Comparison of ENCODE assay signal across 20 cellular contexts in the genomic region with DNA sequence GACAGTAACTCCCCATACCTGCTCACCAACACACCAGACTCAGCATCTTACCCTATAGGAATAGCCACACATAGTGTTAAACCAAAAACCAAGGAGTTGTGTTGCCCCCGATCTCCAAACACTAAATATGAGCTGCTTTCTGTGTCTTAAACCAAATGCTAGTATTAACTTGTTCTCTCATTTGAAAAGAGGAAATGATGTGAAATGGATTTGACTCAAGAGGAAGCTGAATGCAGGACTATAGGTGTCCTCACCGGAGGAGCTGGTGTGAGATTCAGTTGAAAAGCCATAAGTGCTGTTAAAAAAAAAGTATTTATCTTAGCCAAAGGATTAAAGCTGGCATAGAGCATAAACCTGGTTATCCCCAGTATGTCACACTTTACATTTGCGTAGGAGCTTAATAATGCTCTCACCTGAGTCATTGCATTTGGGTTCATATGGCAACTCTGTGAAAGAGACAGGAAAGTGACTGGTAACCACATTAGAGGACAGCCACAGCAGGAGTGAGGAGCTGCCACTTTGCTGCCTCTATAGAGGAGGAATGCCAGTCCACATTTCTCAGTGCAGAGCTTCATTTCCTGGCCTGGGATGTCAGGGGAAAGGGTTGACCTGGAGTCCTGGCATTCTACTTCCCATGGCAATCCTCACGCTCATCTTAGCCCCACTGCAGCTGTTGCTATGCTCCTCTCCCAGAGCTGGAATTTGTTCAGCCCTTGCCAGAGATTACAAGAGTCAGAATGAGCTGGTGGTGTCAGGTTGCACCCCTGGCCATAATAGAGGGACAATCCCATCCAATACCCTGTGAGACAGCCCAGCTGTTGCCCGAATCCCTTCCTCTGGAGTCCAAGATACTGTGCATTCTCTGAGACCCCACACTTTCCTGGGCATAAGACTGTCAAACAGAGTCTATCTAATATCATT.
A peak's percentile ranks its signal among the peaks of the same experiment; 100 is the strongest.
DNase-seq lines count a peak whose midpoint lies in the region; ATAC-seq and TF ChIP-seq lines count a peak whose summit lies in the region.
"Had no signal": no experiment of that assay in that cellular context is flagged by ENCODE, and none has a peak within 500 bp of the region (broad histone marks: within the 10 kb centered on the region; RNA-seq: fewer than 3 reads in every experiment).

No MANE protein-coding gene starts in this region.

- no peaks in the 10 kb centered on the region for H3F3A ChIP-seq in Loucy (ENCODE audit: low read depth)

- H2AFZ ChIP-seq in Loucy (ENCODE audit: low read length): no peak overlapping the region
- H2AFZ ChIP-seq: GM23248, PC-9 had no signal

- H3K27me3 Mint-ChIP-seq in activated T-helper 17 cell treated with anti-CD3 and anti-CD28 coated beads, Interleukin-2, amount 50 U/mL, for 72 hours: no peaks in the 10 kb centered on the region
- no peaks in the 10 kb centered on the region for H3K27me3 Mint-ChIP-seq in nephron progenitor cell (ENCODE audit: low read depth, poor library complexity)
- H3K27me3 Mint-ChIP-seq in stimulated activated memory B cell treated with anti-CD40 and anti-IgM and Interleukin-4, amounts not matched to agents 10 μg/mL and 1 μg/mL and 100 μg/mL, for 72 hours: no peaks in the 10 kb centered on the region
- H3K27me3 Mint-ChIP-seq: activated T-cell treated with anti-CD3 and anti-CD28 coated beads, Interleukin-2, amount 50 U/mL, for 24 hours; natural killer cell treated with Interleukin-12 subunit alpha and Interleukin-12 subunit beta and Interleukin-15 and Interleukin-18, amount 100 ng/mL, for 72 hours had no signal

- H3K9ac ChIP-seq in Loucy (ENCODE audit: low read depth, low read length, poor library complexity, severe bottlenecking): no peak overlapping the region
- H3K9ac ChIP-seq: GM23248, KMS-11 had no signal

- no peaks in the 10 kb centered on the region for H3K9me2 ChIP-seq in Loucy (replicated peaks; ENCODE audit: low read depth, low read length)

- no peak overlapping the region for H3K4me3 ChIP-seq in Loucy (ENCODE audit: low read length, poor library complexity, severe bottlenecking)
- H3K4me3 ChIP-seq: esophagus squamous epithelium, GM23248, PC-9 had no signal

- no peaks in the 10 kb centered on the region for H3K9me3 ChIP-seq in Loucy (ENCODE audit: insufficient read depth, low read depth, low read length)
- H3K9me3 ChIP-seq: esophagus squamous epithelium had no signal

- H3K9me3 Mint-ChIP-seq in activated T-helper 17 cell treated with anti-CD3 and anti-CD28 coated beads, Interleukin-2, amount 50 U/mL, for 72 hours: no peaks in the 10 kb centered on the region
- H3K9me3 Mint-ChIP-seq in nephron progenitor cell: peaks cover 4% of the 10 kb centered on the region
- H3K9me3 Mint-ChIP-seq in stimulated activated memory B cell treated with anti-CD40 and anti-IgM and Interleukin-4, amounts not matched to agents 10 μg/mL and 1 μg/mL and 100 μg/mL, for 72 hours: peaks cover 6% of the 10 kb centered on the region

- no peaks in the 10 kb centered on the region for H3K36me3 Mint-ChIP-seq in activated T-helper 17 cell treated with anti-CD3 and anti-CD28 coated beads, Interleukin-2, amount 50 U/mL, for 72 hours (ENCODE audit: low read depth)
- peaks cover 4% of the 10 kb centered on the region for H3K36me3 Mint-ChIP-seq in nephron progenitor cell (ENCODE audit: low read depth)
- no peaks in the 10 kb centered on the region for H3K36me3 Mint-ChIP-seq in stimulated activated memory B cell treated with anti-CD40 and anti-IgM and Interleukin-4, amounts not matched to agents 10 μg/mL and 1 μg/mL and 100 μg/mL, for 72 hours
- H3K36me3 Mint-ChIP-seq: CD8-positive, alpha-beta T cell; natural killer cell treated with Interleukin-12 subunit alpha and Interleukin-12 subunit beta and Interleukin-15 and Interleukin-18, amount 100 ng/mL, for 72 hours had no signal

- DNase-seq in DMS53 (lab: John Stamatoyannopoulos, UW) (peak; percentile 10), DMS53 treated with DMSO at 0.1 percent for 48 hours (lab: John Stamatoyannopoulos, UW; ENCODE audit: unreplicated experiment) (no peak), nephron progenitor cell (peak; percentile 42), hepatic stellate cell (ENCODE audit: low spot score) (no peak)
- DNase-seq: activated CD4-positive, alpha-beta T cell treated with anti-CD3 and anti-CD28 coated beads for 1 hour; activated T-cell treated with anti-CD3 and anti-CD28 coated beads, Interleukin-2, amount 50 U/mL, for 24 hours; CD8-positive, alpha-beta T cell; esophagus squamous epithelium; GM23248; hippocampal formation; left ventricle myocardium superior; PC-9 had no signal

- H3K27me3 ChIP-seq in Loucy (ENCODE audit: insufficient read depth, low read length, poor library complexity, severe bottlenecking): no peaks in the 10 kb centered on the region
- H3K27me3 ChIP-seq: esophagus squamous epithelium had no signal

- H3K27ac Mint-ChIP-seq in activated T-helper 17 cell treated with anti-CD3 and anti-CD28 coated beads, Interleukin-2, amount 50 U/mL, for 72 hours: no peak overlapping the region
- H3K27ac Mint-ChIP-seq in nephron progenitor cell: no peak overlapping the region
- no peak overlapping the region for H3K27ac Mint-ChIP-seq in stimulated activated memory B cell treated with anti-CD40 and anti-IgM and Interleukin-4, amounts not matched to agents 10 μg/mL and 1 μg/mL and 100 μg/mL, for 72 hours
- H3K27ac Mint-ChIP-seq: activated T-cell treated with anti-CD3 and anti-CD28 coated beads, Interleukin-2, amount 50 U/mL, for 24 hours; CD8-positive, alpha-beta T cell; natural killer cell treated with Interleukin-12 subunit alpha and Interleukin-12 subunit beta and Interleukin-15 and Interleukin-18, amount 100 ng/mL, for 72 hours; stimulated activated naive CD8-positive, alpha-beta T cell treated with anti-CD3 and anti-CD28 coated beads, Interleukin-15, Interleukin-2, amounts not matched to agents 100 ng/mL and 50 ng/mL, for 24 hours had no signal

- TF ChIP-seq CTCF in Loucy (conservative IDR thresholded peaks at IDR 0.05; ENCODE audit: low read length) (no peak), nephron progenitor cell (IDR thresholded peaks at IDR 0.05) (no peak)

- peaks cover 11% of the 10 kb centered on the region for H3K4me1 ChIP-seq in Loucy (ENCODE audit: insufficient read depth, low read length, poor library complexity, severe bottlenecking)
- H3K4me1 ChIP-seq: esophagus squamous epithelium had no signal

- no peaks in the 10 kb centered on the region for H4K20me1 ChIP-seq in Loucy (ENCODE audit: insufficient read depth, low read length, poor library complexity, severe bottlenecking)

- no peak overlapping the region for H3K4me3 Mint-ChIP-seq in activated T-helper 17 cell treated with anti-CD3 and anti-CD28 coated beads, Interleukin-2, amount 50 U/mL, for 72 hours
- H3K4me3 Mint-ChIP-seq in nephron progenitor cell: no peak overlapping the region
- H3K4me3 Mint-ChIP-seq in stimulated activated memory B cell treated with anti-CD40 and anti-IgM and Interleukin-4, amounts not matched to agents 10 μg/mL and 1 μg/mL and 100 μg/mL, for 72 hours: no peak overlapping the region
- H3K4me3 Mint-ChIP-seq: activated T-cell treated with anti-CD3 and anti-CD28 coated beads, Interleukin-2, amount 50 U/mL, for 24 hours; CD8-positive, alpha-beta T cell; natural killer cell treated with Interleukin-12 subunit alpha and Interleukin-12 subunit beta and Interleukin-15 and Interleukin-18, amount 100 ng/mL, for 72 hours; stimulated activated naive CD8-positive, alpha-beta T cell treated with anti-CD3 and anti-CD28 coated beads, Interleukin-15, Interleukin-2, amounts not matched to agents 100 ng/mL and 50 ng/mL, for 24 hours had no signal

- H3K79me2 ChIP-seq in Loucy (ENCODE audit: insufficient read depth, low read length): no peaks in the 10 kb centered on the region

- H3K4me2 ChIP-seq in Loucy (ENCODE audit: low read depth, low read length, poor library complexity, severe bottlenecking): peak overlapping the region; percentile 19
- H3K4me2 ChIP-seq: KMS-11, PC-9 had no signal

- H3K36me3 ChIP-seq in Loucy (ENCODE audit: insufficient read depth, low read length): no peaks in the 10 kb centered on the region
- H3K36me3 ChIP-seq: esophagus squamous epithelium had no signal

- peak; percentile 29 for ATAC-seq in activated T-helper 17 cell treated with anti-CD3 and anti-CD28 coated beads, Interleukin-2, amount 50 U/mL, for 72 hours (replicated peaks)
- ATAC-seq in GM18870 (IDR thresholded peaks at IDR 0.05; ENCODE audit: unreplicated experiment): no peak
- ATAC-seq in stimulated activated memory B cell treated with anti-CD40 and anti-IgM and Interleukin-4, amounts not matched to agents 10 μg/mL and 1 μg/mL and 100 μg/mL, for 72 hours: no peak
- ATAC-seq: CD8-positive, alpha-beta T cell; left ventricle myocardium superior; natural killer cell treated with Interleukin-12 subunit alpha and Interleukin-12 subunit beta and Interleukin-15 and Interleukin-18, amount 100 ng/mL, for 72 hours; sciatic nerve had no signal

- no peaks in the 10 kb centered on the region for H3K4me1 Mint-ChIP-seq in activated T-helper 17 cell treated with anti-CD3 and anti-CD28 coated beads, Interleukin-2, amount 50 U/mL, for 72 hours
- peaks cover 17% of the 10 kb centered on the region for H3K4me1 Mint-ChIP-seq in nephron progenitor cell
- no peaks in the 10 kb centered on the region for H3K4me1 Mint-ChIP-seq in stimulated activated memory B cell treated with anti-CD40 and anti-IgM and Interleukin-4, amounts not matched to agents 10 μg/mL and 1 μg/mL and 100 μg/mL, for 72 hours

Comparison
In these comparisons a context has a peak if more than half of its experiments do, and no peak if none do; other contexts are left out.
1. DNase-seq: peak in DMS53 (single experiment) and nephron progenitor cell (single experiment); none in DMS53 treated with DMSO at 0.1 percent for 48 hours (single experiment) and hepatic stellate cell (single experiment).